1 cellular context compared by ENCODE assay signal in the genomic region with DNA sequence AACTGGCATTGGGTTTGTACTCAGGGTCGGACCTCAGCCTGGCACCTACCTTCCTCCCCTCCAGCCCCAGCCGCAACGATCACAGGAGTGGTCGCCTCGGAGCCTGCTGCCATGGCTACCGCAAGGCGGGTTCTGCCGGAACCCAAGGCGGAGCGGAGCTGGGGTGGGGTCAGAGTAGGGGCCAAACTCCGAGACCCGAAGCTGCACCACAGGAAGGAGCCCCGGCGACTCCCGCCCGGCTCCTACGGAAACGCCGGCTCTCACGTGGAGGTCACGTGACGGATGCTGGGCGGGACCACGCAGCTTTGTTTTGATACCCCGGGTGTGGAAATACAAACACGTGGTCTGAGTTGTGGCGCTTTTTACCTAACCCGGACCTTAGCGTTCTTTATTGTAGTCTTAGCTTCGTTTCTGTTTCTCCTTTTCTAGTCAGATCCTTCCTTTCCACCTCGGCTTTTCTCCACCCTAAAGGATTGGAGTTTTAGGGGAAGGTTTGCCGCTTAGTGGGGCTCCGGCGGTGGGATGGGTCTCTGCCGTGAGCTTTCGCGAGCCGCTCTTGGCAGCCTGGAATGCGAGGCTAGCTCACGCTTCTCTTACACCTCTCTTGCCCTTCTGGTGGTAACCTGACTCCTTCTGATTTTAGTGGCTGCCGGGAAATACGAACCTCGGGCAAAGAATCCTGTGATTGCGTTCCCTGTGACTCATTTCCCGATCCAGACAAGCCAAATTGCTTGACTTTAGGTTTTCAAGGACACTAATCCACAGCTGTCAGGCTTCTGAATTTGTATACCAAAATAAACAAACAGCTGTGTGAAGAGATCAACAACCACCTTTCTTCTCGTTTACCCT.
TF ChIP-seq lines count a peak whose summit lies in the region.

TSS of gene HSPBAP1 (minus strand) at position 264 of the 849 bp plus-strand sequence. CDS start at position 113, 151 bp downstream.

TF ChIP-seq in HepG2, 621 proteins besides CTCF, POLR2A, EP300 and RAD21 (continued from another document and continues in another):
- TF ChIP-seq, protein P1, sequence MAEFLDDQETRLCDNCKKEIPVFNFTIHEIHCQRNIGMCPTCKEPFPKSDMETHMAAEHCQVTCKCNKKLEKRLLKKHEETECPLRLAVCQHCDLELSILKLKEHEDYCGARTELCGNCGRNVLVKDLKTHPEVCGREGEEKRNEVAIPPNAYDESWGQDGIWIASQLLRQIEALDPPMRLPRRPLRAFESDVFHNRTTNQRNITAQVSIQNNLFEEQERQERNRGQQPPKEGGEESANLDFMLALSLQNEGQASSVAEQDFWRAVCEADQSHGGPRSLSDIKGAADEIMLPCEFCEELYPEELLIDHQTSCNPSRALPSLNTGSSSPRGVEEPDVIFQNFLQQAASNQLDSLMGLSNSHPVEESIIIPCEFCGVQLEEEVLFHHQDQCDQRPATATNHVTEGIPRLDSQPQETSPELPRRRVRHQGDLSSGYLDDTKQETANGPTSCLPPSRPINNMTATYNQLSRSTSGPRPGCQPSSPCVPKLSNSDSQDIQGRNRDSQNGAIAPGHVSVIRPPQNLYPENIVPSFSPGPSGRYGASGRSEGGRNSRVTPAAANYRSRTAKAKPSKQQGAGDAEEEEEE (CRISPR knock-in tag; IDR thresholded peaks at IDR 0.05; ENCODE audit: borderline replicate concordance): no peak
- TF ChIP-seq ZFP91 (CRISPR knock-in tag; IDR thresholded peaks at IDR 0.05; ENCODE audit: borderline replicate concordance): peak; percentile 75; the same call in 1 of the 2 replicates
- no peak for TF ChIP-seq ZFP41 (CRISPR knock-in tag; IDR thresholded peaks at IDR 0.05; ENCODE audit: borderline replicate concordance)
- no peak for TF ChIP-seq FOXP1 (IDR thresholded peaks at IDR 0.05)
- TF ChIP-seq FOXP1 (CRISPR knock-in tag; IDR thresholded peaks at IDR 0.05): peak; percentile 35; the same call in 1 of the 2 replicates
- peak; percentile 46; the same call in 1 of the 2 replicates for TF ChIP-seq NFKBIZ (CRISPR knock-in tag; IDR thresholded peaks at IDR 0.05)
- no peak for TF ChIP-seq ZSCAN25 (CRISPR knock-in tag; IDR thresholded peaks at IDR 0.05)
- TF ChIP-seq BRCA1 (CRISPR knock-in tag; IDR thresholded peaks at IDR 0.05): no peak
- TF ChIP-seq ZBTB43 (CRISPR knock-in tag; conservative IDR thresholded peaks at IDR 0.05): peak; percentile 79
- no peak for TF ChIP-seq CBX1 (IDR thresholded peaks at IDR 0.05; ENCODE audit: low read depth)
- TF ChIP-seq ZNF276 (CRISPR knock-in tag; IDR thresholded peaks at IDR 0.05; ENCODE audit: low read depth): no peak
- TF ChIP-seq, protein P2, sequence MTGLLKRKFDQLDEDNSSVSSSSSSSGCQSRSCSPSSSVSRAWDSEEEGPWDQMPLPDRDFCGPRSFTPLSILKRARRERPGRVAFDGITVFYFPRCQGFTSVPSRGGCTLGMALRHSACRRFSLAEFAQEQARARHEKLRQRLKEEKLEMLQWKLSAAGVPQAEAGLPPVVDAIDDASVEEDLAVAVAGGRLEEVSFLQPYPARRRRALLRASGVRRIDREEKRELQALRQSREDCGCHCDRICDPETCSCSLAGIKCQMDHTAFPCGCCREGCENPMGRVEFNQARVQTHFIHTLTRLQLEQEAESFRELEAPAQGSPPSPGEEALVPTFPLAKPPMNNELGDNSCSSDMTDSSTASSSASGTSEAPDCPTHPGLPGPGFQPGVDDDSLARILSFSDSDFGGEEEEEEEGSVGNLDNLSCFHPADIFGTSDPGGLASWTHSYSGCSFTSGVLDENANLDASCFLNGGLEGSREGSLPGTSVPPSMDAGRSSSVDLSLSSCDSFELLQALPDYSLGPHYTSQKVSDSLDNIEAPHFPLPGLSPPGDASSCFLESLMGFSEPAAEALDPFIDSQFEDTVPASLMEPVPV (CRISPR knock-in tag; IDR thresholded peaks at IDR 0.05): peak; percentile 63; the same call in 1 of the 2 replicates
- no peak for TF ChIP-seq ZNF629 (CRISPR knock-in tag; conservative IDR thresholded peaks at IDR 0.05)
- no peak; the same call in 1 of the 2 replicates for TF ChIP-seq ZNF589 (CRISPR knock-in tag; conservative IDR thresholded peaks at IDR 0.05)
- TF ChIP-seq NFE2 (CRISPR knock-in tag; IDR thresholded peaks at IDR 0.05): no peak
- no peak for TF ChIP-seq ZNF776 (CRISPR knock-in tag; IDR thresholded peaks at IDR 0.05)
- TF ChIP-seq MIXL1 (CRISPR knock-in tag; IDR thresholded peaks at IDR 0.05): no peak
- TF ChIP-seq SP140L (CRISPR knock-in tag; IDR thresholded peaks at IDR 0.05; ENCODE audit: borderline replicate concordance): no peak
- no peak for TF ChIP-seq GTF3A (CRISPR knock-in tag; conservative IDR thresholded peaks at IDR 0.05)
- TF ChIP-seq, protein P3, sequence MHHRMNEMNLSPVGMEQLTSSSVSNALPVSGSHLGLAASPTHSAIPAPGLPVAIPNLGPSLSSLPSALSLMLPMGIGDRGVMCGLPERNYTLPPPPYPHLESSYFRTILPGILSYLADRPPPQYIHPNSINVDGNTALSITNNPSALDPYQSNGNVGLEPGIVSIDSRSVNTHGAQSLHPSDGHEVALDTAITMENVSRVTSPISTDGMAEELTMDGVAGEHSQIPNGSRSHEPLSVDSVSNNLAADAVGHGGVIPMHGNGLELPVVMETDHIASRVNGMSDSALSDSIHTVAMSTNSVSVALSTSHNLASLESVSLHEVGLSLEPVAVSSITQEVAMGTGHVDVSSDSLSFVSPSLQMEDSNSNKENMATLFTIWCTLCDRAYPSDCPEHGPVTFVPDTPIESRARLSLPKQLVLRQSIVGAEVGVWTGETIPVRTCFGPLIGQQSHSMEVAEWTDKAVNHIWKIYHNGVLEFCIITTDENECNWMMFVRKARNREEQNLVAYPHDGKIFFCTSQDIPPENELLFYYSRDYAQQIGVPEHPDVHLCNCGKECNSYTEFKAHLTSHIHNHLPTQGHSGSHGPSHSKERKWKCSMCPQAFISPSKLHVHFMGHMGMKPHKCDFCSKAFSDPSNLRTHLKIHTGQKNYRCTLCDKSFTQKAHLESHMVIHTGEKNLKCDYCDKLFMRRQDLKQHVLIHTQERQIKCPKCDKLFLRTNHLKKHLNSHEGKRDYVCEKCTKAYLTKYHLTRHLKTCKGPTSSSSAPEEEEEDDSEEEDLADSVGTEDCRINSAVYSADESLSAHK (CRISPR knock-in tag; IDR thresholded peaks at IDR 0.05; ENCODE audit: borderline replicate concordance): no peak
- peak; percentile 88 for TF ChIP-seq KMT2B (CRISPR knock-in tag; IDR thresholded peaks at IDR 0.05)
- peak; percentile 60; the same call in 1 of the 2 replicates for TF ChIP-seq SRY (CRISPR knock-in tag; IDR thresholded peaks at IDR 0.05)
- no peak for TF ChIP-seq CEBPG (CRISPR knock-in tag; IDR thresholded peaks at IDR 0.05)
- TF ChIP-seq ZNF224 (CRISPR knock-in tag; IDR thresholded peaks at IDR 0.05): no peak
- no peak for TF ChIP-seq ZNF468 (CRISPR knock-in tag; IDR thresholded peaks at IDR 0.05)
- TF ChIP-seq NCOR1 (IDR thresholded peaks at IDR 0.05; ENCODE audit: borderline replicate concordance, low read length): no peak
- TF ChIP-seq ZNF3 (CRISPR knock-in tag; IDR thresholded peaks at IDR 0.05): no peak
- TF ChIP-seq RAD51 (IDR thresholded peaks at IDR 0.05; ENCODE audit: borderline replicate concordance): peak; percentile 97
- TF ChIP-seq, protein P4, sequence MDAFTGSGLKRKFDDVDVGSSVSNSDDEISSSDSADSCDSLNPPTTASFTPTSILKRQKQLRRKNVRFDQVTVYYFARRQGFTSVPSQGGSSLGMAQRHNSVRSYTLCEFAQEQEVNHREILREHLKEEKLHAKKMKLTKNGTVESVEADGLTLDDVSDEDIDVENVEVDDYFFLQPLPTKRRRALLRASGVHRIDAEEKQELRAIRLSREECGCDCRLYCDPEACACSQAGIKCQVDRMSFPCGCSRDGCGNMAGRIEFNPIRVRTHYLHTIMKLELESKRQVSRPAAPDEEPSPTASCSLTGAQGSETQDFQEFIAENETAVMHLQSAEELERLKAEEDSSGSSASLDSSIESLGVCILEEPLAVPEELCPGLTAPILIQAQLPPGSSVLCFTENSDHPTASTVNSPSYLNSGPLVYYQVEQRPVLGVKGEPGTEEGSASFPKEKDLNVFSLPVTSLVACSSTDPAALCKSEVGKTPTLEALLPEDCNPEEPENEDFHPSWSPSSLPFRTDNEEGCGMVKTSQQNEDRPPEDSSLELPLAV (CRISPR knock-in tag; conservative IDR thresholded peaks at IDR 0.05; ENCODE audit: low read depth): no peak
- TF ChIP-seq MTF2 (CRISPR knock-in tag; IDR thresholded peaks at IDR 0.05; ENCODE audit: borderline replicate concordance): no peak
- TF ChIP-seq ZSCAN29 (CRISPR knock-in tag; conservative IDR thresholded peaks at IDR 0.05): no peak
- TF ChIP-seq MED13 (CRISPR knock-in tag; IDR thresholded peaks at IDR 0.05): no peak
- no peak for TF ChIP-seq DPF2 (CRISPR knock-in tag; IDR thresholded peaks at IDR 0.05; ENCODE audit: borderline replicate concordance, low read depth)
- peak; percentile 62; the same call in 1 of the 2 replicates for TF ChIP-seq FOXC1 (CRISPR knock-in tag; IDR thresholded peaks at IDR 0.05; ENCODE audit: borderline replicate concordance)
- TF ChIP-seq ONECUT2 (CRISPR knock-in tag; IDR thresholded peaks at IDR 0.05): no peak
- TF ChIP-seq ZNF883 (CRISPR knock-in tag; IDR thresholded peaks at IDR 0.05; ENCODE audit: not compliant biosample characterization): peak; percentile 89
- no peak for TF ChIP-seq ZNF569 (CRISPR knock-in tag; IDR thresholded peaks at IDR 0.05; ENCODE audit: borderline replicate concordance)
- TF ChIP-seq MXD1 (CRISPR knock-in tag; IDR thresholded peaks at IDR 0.05): peak; percentile 85; the same call in 1 of the 2 replicates
- no peak; a peak in 1 of 4 replicates for TF ChIP-seq REST (IDR thresholded peaks at IDR 0.05; ENCODE audit: borderline replicate concordance in 1 of 2, low read depth in 1 of 2, low read length in 2 of 2)
- TF ChIP-seq ZNF761 (CRISPR knock-in tag; conservative IDR thresholded peaks at IDR 0.05): no peak; the same call in 1 of the 2 replicates
- TF ChIP-seq SP4 (CRISPR knock-in tag; IDR thresholded peaks at IDR 0.05): peak; percentile 78; the same call in 1 of the 2 replicates
- peak; percentile 80 for TF ChIP-seq PHF20 (CRISPR knock-in tag; IDR thresholded peaks at IDR 0.05)
- no peak for TF ChIP-seq ZNF446 (CRISPR knock-in tag; IDR thresholded peaks at IDR 0.05)
- 0 out of 2 replicates have a peak, but pooled peaks have one; percentile 63 for TF ChIP-seq CREBL2 (CRISPR knock-in tag; IDR thresholded peaks at IDR 0.05; ENCODE audit: borderline replicate concordance)
- peak; percentile 78 for TF ChIP-seq ERF (CRISPR knock-in tag; IDR thresholded peaks at IDR 0.05)
